16 cellular contexts compared by ENCODE assay signal in genomic region chr4:155491336-155492131, GRCh38.
DNase-seq lines count a peak whose midpoint lies in the region; ATAC-seq, FAIRE-seq and TF ChIP-seq lines count a peak whose summit lies in the region.
"Had no signal": no experiment of that assay in that cellular context is flagged by ENCODE, and none has a peak within 500 bp of the region (broad histone marks: within the 10 kb centered on the region; RNA-seq: fewer than 3 reads in every experiment).

No MANE protein-coding gene starts in this region.

- no peaks in the 10 kb centered on the region for H3K79me2 ChIP-seq in HepG2 (ENCODE audit: insufficient read depth, low read length)

- TF ChIP-seq EP300 in HepG2 (IDR thresholded peaks at IDR 0.05; ENCODE audit: low read depth in 2 of 2, low read length in 2 of 2) (no peak), HepG2 (CRISPR knock-in tag; IDR thresholded peaks at IDR 0.05; ENCODE audit: borderline replicate concordance) (no peak)

- H3K9ac ChIP-seq in HepG2 (ENCODE audit: insufficient read depth, low read depth, low read length), result no peak overlapping the region
- H3K9ac ChIP-seq: neural progenitor cell had no signal

- in situ Hi-C loops in HepG2 (cut with HindIII; ENCODE audit: extremely low pct_ligation_motif_present, low pct_unique_long_range_greater_than_20kb), result no loop called here

- CTCF ChIA-PET in HepG2 (lab: Yijun Ruan, JAX; ENCODE audit: low intra/inter-chr PET ratio, low total read pairs), result no interaction called here
- CTCF ChIA-PET in RWPE1 (lab: Yijun Ruan, JAX), result no interaction called here

- H2AFZ ChIP-seq in HepG2 (ENCODE audit: low read length), result no peak overlapping the region
- H2AFZ ChIP-seq: neural progenitor cell had no signal

- no peaks in the 10 kb centered on the region for H4K20me1 ChIP-seq in HepG2 (ENCODE audit: insufficient read depth, low read length)

- no peak for TF ChIP-seq POLR2A in right lobe of liver (IDR thresholded peaks at IDR 0.05)
- no peak for TF ChIP-seq POLR2A in HepG2 (IDR thresholded peaks at IDR 0.05; ENCODE audit: insufficient read depth in 1 of 2, low read depth in 2 of 2, low read length in 2 of 2)

- no peak for TF ChIP-seq RAD21 in HepG2 (CRISPR knock-in tag; IDR thresholded peaks at IDR 0.05)

- DNase-seq in right lobe of liver, result no peak
- DNase-seq in HepG2 (ENCODE audit: low spot score), result no peak
- DNase-seq in OCI-M2 (lab: John Stamatoyannopoulos, UW; ENCODE audit: unreplicated experiment), result no peak
- DNase-seq in Ammon's horn (ENCODE audit: low spot score), result no peak
- no peak for DNase-seq in effector CD8-positive, alpha-beta T cell (lab: John Stamatoyannopoulos, UW)
- no peak for DNase-seq in RWPE1 (ENCODE audit: low spot score)
- DNase-seq: activated CD8-positive, alpha-beta T cell treated with anti-CD3 and anti-CD28 coated beads for 36 hours; EL; NCI-H2081 treated with DMSO at 0.1 percent for 48 hours; stimulated activated CD4-positive, alpha-beta T cell treated with anti-CD3 and anti-CD28 coated beads, Interleukin-2, amount 100 ng/mL, for 24 hours; testis had no signal

- POLR2A ChIA-PET in HepG2 (lab: Yijun Ruan, JAX), result no interaction called here
- POLR2A ChIA-PET in RWPE1 (lab: Yijun Ruan, JAX; ENCODE audit: low non-redundant PET), result no interaction called here

- H3K4me1 ChIP-seq in right lobe of liver (peaks cover 0 to 6% (median 0%) of the 10 kb centered on the region in 4 donors), HepG2 (ENCODE audit: insufficient read depth, low read length) (no peaks in the 10 kb centered on the region)
- H3K4me1 ChIP-seq: testis had no signal

- intact Hi-C loops in right lobe of liver (cut with DNase I) (no loop called here), HepG2 (cut with micrococcal nuclease; ENCODE audit: unreplicated experiment) (no loop called here)

- no peaks in the 10 kb centered on the region for H3K9me3 ChIP-seq in right lobe of liver
- no peaks in the 10 kb centered on the region for H3K9me3 ChIP-seq in HepG2 (ENCODE audit: low read length)
- H3K9me3 ChIP-seq: testis had no signal

- BruUV-seq in HepG2 (replicated peaks; lab: Mats Ljungman, UMichigan), result no TSS peak

- H3K36me3 ChIP-seq in right lobe of liver (no peaks in the 10 kb centered on the region), HepG2 (replicated peaks in 1 of 2; ENCODE audit: control insufficient read depth in 1 of 2, insufficient read depth in 2 of 2, low read length in 2 of 2) (no peaks in the 10 kb centered on the region)
- H3K36me3 ChIP-seq: neural progenitor cell had no signal

- H3K4me2 ChIP-seq in HepG2 (ENCODE audit: low read depth, low read length), result no peak overlapping the region
- H3K4me2 ChIP-seq: neural progenitor cell had no signal

- ATAC-seq in right lobe of liver (peak; percentile 32 to 61 (median 41)), HepG2 (no peak), HG02610 (IDR thresholded peaks at IDR 0.05; ENCODE audit: unreplicated experiment) (peak; percentile 95), HG03439 (IDR thresholded peaks at IDR 0.05; ENCODE audit: unreplicated experiment) (peak; percentile 96)
- ATAC-seq: activated CD8-positive, alpha-beta T cell treated with anti-CD3 and anti-CD28 coated beads for 36 hours; esophagus mucosa had no signal

- FAIRE-seq in HepG2 (lab: Jason Lieb, UNC), result no peak

- no peak overlapping the region for H3K4me3 ChIP-seq in right lobe of liver
- no peak overlapping the region for H3K4me3 ChIP-seq in HepG2 (replicated peaks in 1 of 3; ENCODE audit: insufficient read depth in 1 of 3, low read depth in 2 of 3, low read length in 3 of 3)
- H3K4me3 ChIP-seq: neural progenitor cell, testis had no signal

- H3K27ac ChIP-seq in right lobe of liver (no peak overlapping the region), HepG2 (ENCODE audit: extremely low read length, insufficient read depth, low read length) (no peak overlapping the region), RWPE1 (no peak overlapping the region)
- H3K27ac ChIP-seq: 22Rv1, neural progenitor cell, testis had no signal

- TF ChIP-seq CTCF in right lobe of liver (IDR thresholded peaks at IDR 0.05), result no peak
- no peak for TF ChIP-seq CTCF in HepG2 (CRISPR knock-in tag; IDR thresholded peaks at IDR 0.05)
- TF ChIP-seq CTCF in RWPE1 (conservative IDR thresholded peaks at IDR 0.05; ENCODE audit: low read depth), result no peak

- H3K27me3 ChIP-seq in right lobe of liver (no peaks in the 10 kb centered on the region), HepG2 (ENCODE audit: control insufficient read depth in 1 of 2, insufficient read depth in 2 of 2, low read length in 2 of 2) (no peaks in the 10 kb centered on the region)
- H3K27me3 ChIP-seq: neural progenitor cell, testis had no signal

- 55% methylated on average over 4 of the region's 4 CpGs for WGBS in right lobe of liver (ENCODE audit: insufficient coverage, low coverage, low lambda C conversion rate, missing lambda C conversion rate)
- 12% methylated on average over 4 of the region's 4 CpGs for WGBS in HepG2 (ENCODE audit: low lambda C conversion rate)

TF ChIP-seq in HepG2, 621 proteins besides CTCF, POLR2A, EP300 and RAD21 (continues in another document):
- TF ChIP-seq ZNF740 (CRISPR knock-in tag; IDR thresholded peaks at IDR 0.05) (no peak), PRDM15 (CRISPR knock-in tag; IDR thresholded peaks at IDR 0.05) (no peak), RCOR2 (CRISPR knock-in tag; IDR thresholded peaks at IDR 0.05) (no peak), TARDBP (CRISPR knock-in tag; IDR thresholded peaks at IDR 0.05) (no peak), ZNF414 (CRISPR knock-in tag; IDR thresholded peaks at IDR 0.05) (no peak), ZNF580 (CRISPR knock-in tag; IDR thresholded peaks at IDR 0.05; ENCODE audit: borderline replicate concordance, low read depth) (no peak), MATR3 (CRISPR knock-in tag; IDR thresholded peaks at IDR 0.05) (no peak)
